In genomic region chr11:10808553-10809372, GRCh38 we compare ENCODE assay signal across 1 cellular context.
TF ChIP-seq lines count a peak whose summit lies in the region.

TSS of gene EIF4G2 (minus strand) at chr11:10808926.

TF ChIP-seq in HepG2, 621 proteins besides CTCF, POLR2A, EP300 and RAD21 (continued from another document and continues in another):
- no peak for TF ChIP-seq MAFK (conservative IDR thresholded peaks at IDR 0.05 in 1 of 2, IDR thresholded peaks at IDR 0.05 in 1 of 2; ENCODE audit: low read length in 2 of 2)
- TF ChIP-seq, protein P1, sequence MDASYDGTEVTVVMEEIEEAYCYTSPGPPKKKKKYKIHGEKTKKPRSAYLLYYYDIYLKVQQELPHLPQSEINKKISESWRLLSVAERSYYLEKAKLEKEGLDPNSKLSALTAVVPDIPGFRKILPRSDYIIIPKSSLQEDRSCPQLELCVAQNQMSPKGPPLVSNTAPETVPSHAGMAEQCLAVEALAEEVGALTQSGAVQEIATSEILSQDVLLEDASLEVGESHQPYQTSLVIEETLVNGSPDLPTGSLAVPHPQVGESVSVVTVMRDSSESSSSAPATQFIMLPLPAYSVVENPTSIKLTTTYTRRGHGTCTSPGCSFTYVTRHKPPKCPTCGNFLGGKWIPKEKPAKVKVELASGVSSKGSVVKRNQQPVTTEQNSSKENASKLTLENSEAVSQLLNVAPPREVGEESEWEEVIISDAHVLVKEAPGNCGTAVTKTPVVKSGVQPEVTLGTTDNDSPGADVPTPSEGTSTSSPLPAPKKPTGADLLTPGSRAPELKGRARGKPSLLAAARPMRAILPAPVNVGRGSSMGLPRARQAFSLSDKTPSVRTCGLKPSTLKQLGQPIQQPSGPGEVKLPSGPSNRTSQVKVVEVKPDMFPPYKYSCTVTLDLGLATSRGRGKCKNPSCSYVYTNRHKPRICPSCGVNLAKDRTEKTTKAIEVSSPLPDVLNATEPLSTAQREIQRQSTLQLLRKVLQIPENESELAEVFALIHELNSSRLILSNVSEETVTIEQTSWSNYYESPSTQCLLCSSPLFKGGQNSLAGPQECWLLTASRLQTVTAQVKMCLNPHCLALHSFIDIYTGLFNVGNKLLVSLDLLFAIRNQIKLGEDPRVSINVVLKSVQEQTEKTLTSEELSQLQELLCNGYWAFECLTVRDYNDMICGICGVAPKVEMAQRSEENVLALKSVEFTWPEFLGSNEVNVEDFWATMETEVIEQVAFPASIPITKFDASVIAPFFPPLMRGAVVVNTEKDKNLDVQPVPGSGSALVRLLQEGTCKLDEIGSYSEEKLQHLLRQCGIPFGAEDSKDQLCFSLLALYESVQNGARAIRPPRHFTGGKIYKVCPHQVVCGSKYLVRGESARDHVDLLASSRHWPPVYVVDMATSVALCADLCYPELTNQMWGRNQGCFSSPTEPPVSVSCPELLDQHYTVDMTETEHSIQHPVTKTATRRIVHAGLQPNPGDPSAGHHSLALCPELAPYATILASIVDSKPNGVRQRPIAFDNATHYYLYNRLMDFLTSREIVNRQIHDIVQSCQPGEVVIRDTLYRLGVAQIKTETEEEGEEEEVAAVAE (CRISPR knock-in tag; IDR thresholded peaks at IDR 0.05; ENCODE audit: borderline replicate concordance) = peak; percentile 80; the same call in 1 of the 2 replicates
- TF ChIP-seq MAFF (IDR thresholded peaks at IDR 0.05; ENCODE audit: low read depth, low read length) = no peak
- TF ChIP-seq ZNF660 (CRISPR knock-in tag; IDR thresholded peaks at IDR 0.05; ENCODE audit: borderline replicate concordance, low read depth) = 0 out of 2 replicates have a peak, but pooled peaks have one; percentile 57
- no peak for TF ChIP-seq ZNF672 (CRISPR knock-in tag; IDR thresholded peaks at IDR 0.05)
- 0 out of 2 replicates have a peak, but pooled peaks have one; percentile 31 for TF ChIP-seq HMG20A (CRISPR knock-in tag; IDR thresholded peaks at IDR 0.05; ENCODE audit: borderline replicate concordance)
- TF ChIP-seq KDM3A (CRISPR knock-in tag; IDR thresholded peaks at IDR 0.05; ENCODE audit: low read depth) = 0 out of 2 replicates have a peak, but pooled peaks have one; percentile 27
- TF ChIP-seq IKZF4 (CRISPR knock-in tag; IDR thresholded peaks at IDR 0.05; ENCODE audit: borderline replicate concordance, low read depth, not compliant biosample characterization) = peak; percentile 33
- TF ChIP-seq AGO2 (optimal IDR thresholded peaks at IDR 0.05; ENCODE audit: low read depth, low read length) = peak; percentile 94
- TF ChIP-seq E2F1 (CRISPR knock-in tag; IDR thresholded peaks at IDR 0.05) = peak; percentile 63
- TF ChIP-seq, protein P2, sequence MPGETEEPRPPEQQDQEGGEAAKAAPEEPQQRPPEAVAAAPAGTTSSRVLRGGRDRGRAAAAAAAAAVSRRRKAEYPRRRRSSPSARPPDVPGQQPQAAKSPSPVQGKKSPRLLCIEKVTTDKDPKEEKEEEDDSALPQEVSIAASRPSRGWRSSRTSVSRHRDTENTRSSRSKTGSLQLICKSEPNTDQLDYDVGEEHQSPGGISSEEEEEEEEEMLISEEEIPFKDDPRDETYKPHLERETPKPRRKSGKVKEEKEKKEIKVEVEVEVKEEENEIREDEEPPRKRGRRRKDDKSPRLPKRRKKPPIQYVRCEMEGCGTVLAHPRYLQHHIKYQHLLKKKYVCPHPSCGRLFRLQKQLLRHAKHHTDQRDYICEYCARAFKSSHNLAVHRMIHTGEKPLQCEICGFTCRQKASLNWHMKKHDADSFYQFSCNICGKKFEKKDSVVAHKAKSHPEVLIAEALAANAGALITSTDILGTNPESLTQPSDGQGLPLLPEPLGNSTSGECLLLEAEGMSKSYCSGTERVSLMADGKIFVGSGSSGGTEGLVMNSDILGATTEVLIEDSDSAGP (CRISPR knock-in tag; IDR thresholded peaks at IDR 0.05; ENCODE audit: borderline replicate concordance) = peak; percentile 78
- TF ChIP-seq ZNF776 (CRISPR knock-in tag; IDR thresholded peaks at IDR 0.05) = no peak; the same call in 1 of the 2 replicates
- peak; percentile 38 for TF ChIP-seq MED8 (CRISPR knock-in tag; IDR thresholded peaks at IDR 0.05; ENCODE audit: insufficient replicate concordance)
- TF ChIP-seq BORCS8-MEF2B (CRISPR knock-in tag; IDR thresholded peaks at IDR 0.05) = peak; percentile 43; the same call in 1 of the 2 replicates
- TF ChIP-seq MXD4 (CRISPR knock-in tag; IDR thresholded peaks at IDR 0.05) = peak; percentile 60
- peak; percentile 44; the same call in 1 of the 2 replicates for TF ChIP-seq ATF7-NPFF (CRISPR knock-in tag; IDR thresholded peaks at IDR 0.05; ENCODE audit: low read depth)
- TF ChIP-seq ZNF678 (CRISPR knock-in tag; IDR thresholded peaks at IDR 0.05) = peak; percentile 77; the same call in 1 of the 2 replicates
- peak; percentile 44; the same call in 1 of the 2 replicates for TF ChIP-seq SATB2 (CRISPR knock-in tag; IDR thresholded peaks at IDR 0.05)
- peak; percentile 55; the same call in 1 of the 2 replicates for TF ChIP-seq ZNF362 (CRISPR knock-in tag; IDR thresholded peaks at IDR 0.05; ENCODE audit: borderline replicate concordance)
- peak; percentile 60 for TF ChIP-seq SRY (CRISPR knock-in tag; IDR thresholded peaks at IDR 0.05)
- TF ChIP-seq HNRNPH1 (optimal IDR thresholded peaks at IDR 0.05; ENCODE audit: low read depth, low read length) = peak; percentile 99
- TF ChIP-seq, protein P3, sequence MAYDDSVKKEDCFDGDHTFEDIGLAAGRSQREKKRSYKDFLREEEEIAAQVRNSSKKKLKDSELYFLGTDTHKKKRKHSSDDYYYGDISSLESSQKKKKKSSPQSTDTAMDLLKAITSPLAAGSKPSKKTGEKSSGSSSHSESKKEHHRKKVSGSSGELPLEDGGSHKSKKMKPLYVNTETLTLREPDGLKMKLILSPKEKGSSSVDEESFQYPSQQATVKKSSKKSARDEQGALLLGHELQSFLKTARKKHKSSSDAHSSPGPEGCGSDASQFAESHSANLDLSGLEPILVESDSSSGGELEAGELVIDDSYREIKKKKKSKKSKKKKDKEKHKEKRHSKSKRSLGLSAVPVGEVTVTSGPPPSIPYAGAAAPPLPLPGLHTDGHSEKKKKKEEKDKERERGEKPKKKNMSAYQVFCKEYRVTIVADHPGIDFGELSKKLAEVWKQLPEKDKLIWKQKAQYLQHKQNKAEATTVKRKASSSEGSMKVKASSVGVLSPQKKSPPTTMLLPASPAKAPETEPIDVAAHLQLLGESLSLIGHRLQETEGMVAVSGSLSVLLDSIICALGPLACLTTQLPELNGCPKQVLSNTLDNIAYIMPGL (CRISPR knock-in tag; IDR thresholded peaks at IDR 0.05; ENCODE audit: borderline replicate concordance in 1 of 2, low read depth in 1 of 2) = peak; percentile 47 to 80; a peak in 2 of 4 replicates
- peak; percentile 77; the same call in 1 of the 2 replicates for TF ChIP-seq ZNF670 (CRISPR knock-in tag; IDR thresholded peaks at IDR 0.05; ENCODE audit: borderline replicate concordance)
- peak; percentile 81; the same call in 1 of the 2 replicates for TF ChIP-seq ZNF34 (CRISPR knock-in tag; IDR thresholded peaks at IDR 0.05; ENCODE audit: borderline replicate concordance)
- TF ChIP-seq DNMT1 (CRISPR knock-in tag; IDR thresholded peaks at IDR 0.05) = peak; percentile 8; the same call in 1 of the 2 replicates
- TF ChIP-seq ARHGAP35 (CRISPR knock-in tag; IDR thresholded peaks at IDR 0.05; ENCODE audit: borderline replicate concordance) = peak; percentile 42
- TF ChIP-seq CREB1 (IDR thresholded peaks at IDR 0.05) = 0 out of 2 replicates have a peak, but pooled peaks have one; percentile 24
- TF ChIP-seq CREB1 (CRISPR knock-in tag; IDR thresholded peaks at IDR 0.05) = no peak; the same call in 1 of the 2 replicates
- TF ChIP-seq SNRNP70 (IDR thresholded peaks at IDR 0.05; ENCODE audit: low read depth, low read length) = peak; percentile 96
- TF ChIP-seq ZNF564 (CRISPR knock-in tag; IDR thresholded peaks at IDR 0.05) = peak; percentile 76
- TF ChIP-seq ZNF234 (CRISPR knock-in tag; conservative IDR thresholded peaks at IDR 0.05) = no peak; the same call in 1 of the 2 replicates
- TF ChIP-seq MXD1 (CRISPR knock-in tag; IDR thresholded peaks at IDR 0.05) = peak; percentile 50; the same call in 1 of the 2 replicates
- TF ChIP-seq MLXIP (CRISPR knock-in tag; IDR thresholded peaks at IDR 0.05; ENCODE audit: borderline replicate concordance) = 0 out of 2 replicates have a peak, but pooled peaks have one; percentile 45
- peak; percentile 87 for TF ChIP-seq ZNF232 (CRISPR knock-in tag; IDR thresholded peaks at IDR 0.05; ENCODE audit: borderline replicate concordance)
- peak; percentile 52 for TF ChIP-seq ZNF768 (CRISPR knock-in tag; IDR thresholded peaks at IDR 0.05)
- TF ChIP-seq, protein P4, sequence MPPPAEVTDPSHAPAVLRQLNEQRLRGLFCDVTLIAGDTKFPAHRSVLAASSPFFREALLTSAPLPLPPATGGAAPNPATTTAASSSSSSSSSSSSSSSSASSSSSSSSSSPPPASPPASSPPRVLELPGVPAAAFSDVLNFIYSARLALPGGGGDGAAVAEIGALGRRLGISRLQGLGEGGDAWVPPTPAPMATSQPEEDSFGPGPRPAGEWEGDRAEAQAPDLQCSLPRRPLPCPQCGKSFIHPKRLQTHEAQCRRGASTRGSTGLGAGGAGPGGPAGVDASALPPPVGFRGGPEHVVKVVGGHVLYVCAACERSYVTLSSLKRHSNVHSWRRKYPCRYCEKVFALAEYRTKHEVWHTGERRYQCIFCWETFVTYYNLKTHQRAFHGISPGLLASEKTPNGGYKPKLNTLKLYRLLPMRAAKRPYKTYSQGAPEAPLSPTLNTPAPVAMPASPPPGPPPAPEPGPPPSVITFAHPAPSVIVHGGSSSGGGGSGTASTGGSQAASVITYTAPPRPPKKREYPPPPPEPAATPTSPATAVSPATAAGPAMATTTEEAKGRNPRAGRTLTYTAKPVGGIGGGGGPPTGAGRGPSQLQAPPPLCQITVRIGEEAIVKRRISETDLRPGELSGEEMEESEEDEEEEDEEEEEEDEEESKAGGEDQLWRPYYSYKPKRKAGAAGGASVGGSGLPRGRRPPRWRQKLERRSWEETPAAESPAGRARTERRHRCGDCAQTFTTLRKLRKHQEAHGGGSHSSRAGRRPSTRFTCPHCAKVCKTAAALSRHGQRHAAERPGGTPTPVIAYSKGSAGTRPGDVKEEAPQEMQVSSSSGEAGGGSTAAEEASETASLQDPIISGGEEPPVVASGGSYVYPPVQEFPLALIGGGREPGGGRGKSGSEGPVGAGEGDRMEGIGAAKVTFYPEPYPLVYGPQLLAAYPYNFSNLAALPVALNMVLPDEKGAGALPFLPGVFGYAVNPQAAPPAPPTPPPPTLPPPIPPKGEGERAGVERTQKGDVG (CRISPR knock-in tag; IDR thresholded peaks at IDR 0.05; ENCODE audit: borderline replicate concordance) = no peak; the same call in 1 of the 2 replicates
- peak; percentile 71 for TF ChIP-seq ZNF331 (CRISPR knock-in tag; IDR thresholded peaks at IDR 0.05)
- peak; percentile 62; the same call in 1 of the 2 replicates for TF ChIP-seq PBX3 (CRISPR knock-in tag; IDR thresholded peaks at IDR 0.05; ENCODE audit: borderline replicate concordance)
- TF ChIP-seq ZNF451 (CRISPR knock-in tag; IDR thresholded peaks at IDR 0.05) = peak; percentile 78
- TF ChIP-seq CBFB (CRISPR knock-in tag; IDR thresholded peaks at IDR 0.05) = no peak
